In genomic region chr2:237927135-237927534, GRCh38 we compare ENCODE assay signal across 1 cellular context.
TF ChIP-seq lines count a peak whose summit lies in the region.

No MANE protein-coding gene starts in this region.

TF ChIP-seq in WTC11, 78 proteins besides CTCF, POLR2A, EP300 and RAD21 (continued from another document):
- no peak for TF ChIP-seq ZNF532 (CRISPR knock-in tag; IDR thresholded peaks at IDR 0.05; ENCODE audit: borderline replicate concordance)
- TF ChIP-seq TEAD4 (CRISPR knock-in tag; IDR thresholded peaks at IDR 0.05): no peak
- no peak for TF ChIP-seq ZNF416 (CRISPR knock-in tag; IDR thresholded peaks at IDR 0.05)
- no peak for TF ChIP-seq NR1H2 (CRISPR knock-in tag; IDR thresholded peaks at IDR 0.05)
- no peak for TF ChIP-seq MLX (CRISPR knock-in tag; IDR thresholded peaks at IDR 0.05)
- no peak for TF ChIP-seq TP53 (CRISPR knock-in tag; IDR thresholded peaks at IDR 0.05)
- TF ChIP-seq NR3C1 (CRISPR knock-in tag; conservative IDR thresholded peaks at IDR 0.05; ENCODE audit: low read depth): no peak
